Comparison of ENCODE assay signal across 17 cellular contexts in the genomic region with DNA sequence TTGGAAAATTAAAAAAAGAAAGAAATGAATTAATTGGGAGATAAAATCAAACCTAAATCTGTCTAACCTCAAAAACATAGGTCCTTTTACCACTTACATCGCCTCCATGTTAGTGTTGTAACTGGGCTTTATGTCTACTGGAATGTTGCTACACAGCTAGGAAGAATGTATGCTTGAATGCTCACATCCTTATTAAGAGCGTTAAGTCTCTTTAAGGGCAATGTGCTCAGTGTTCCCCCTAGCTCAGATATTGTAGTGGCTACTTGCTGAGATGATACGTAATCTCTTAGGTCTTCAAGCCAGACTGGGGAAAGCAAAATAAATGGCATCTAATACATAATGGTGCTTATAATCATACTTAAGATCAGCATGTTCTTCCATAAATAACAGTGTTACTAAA.
DNase-seq lines count a peak whose midpoint lies in the region; ATAC-seq, FAIRE-seq and TF ChIP-seq lines count a peak whose summit lies in the region.
"Had no signal": no experiment of that assay in that cellular context is flagged by ENCODE, and none has a peak within 500 bp of the region (broad histone marks: within the 10 kb centered on the region; RNA-seq: fewer than 3 reads in every experiment).

No MANE protein-coding gene starts in this region.

- intact Hi-C loops in lower leg skin (cut with DNase I; ENCODE audit: low total_unique reads) = no loop called here
- intact Hi-C loops in left colon (cut with DNase I, micrococcal nuclease) = no loop called here

- H3K4me3 ChIP-seq in lower leg skin (ENCODE audit: low read depth, poor library complexity, severe bottlenecking) = no peak overlapping the region
- H3K4me3 ChIP-seq: HAP-1 had no signal

- TF ChIP-seq POLR2A in lower leg skin (IDR thresholded peaks at IDR 0.05) = no peak

- FAIRE-seq in A204.1 (lab: Jason Lieb, UNC) = peak; percentile 97
- FAIRE-seq: H1, HepG2, HTR-8/SVneo had no signal

- WGBS in lower leg skin, 2 donors = 80% methylated on average over 3 of the region's 3 CpGs

- no peak for ATAC-seq in GM18858 (IDR thresholded peaks at IDR 0.05; ENCODE audit: unreplicated experiment)
- no peak for ATAC-seq in left colon
- ATAC-seq: CD8-positive, alpha-beta T cell; HepG2 had no signal

- DNase-seq in amniotic epithelial cell (ENCODE audit: low read depth) = peak; percentile 3
- peak; percentile 13 for DNase-seq in iris pigment epithelial cell (ENCODE audit: low read depth)
- DNase-seq in non-pigmented ciliary epithelial cell (ENCODE audit: low read depth) = peak; percentile 14
- no peak for DNase-seq in lower leg skin (ENCODE audit: low spot score in 2 of 2)
- no peak for DNase-seq in DMS153 (lab: John Stamatoyannopoulos, UW)
- DNase-seq in left colon = no peak
- DNase-seq: BE2C; CD8-positive, alpha-beta T cell; COR-L47; DND-41; GDM1 had no signal

- no peak for TF ChIP-seq CTCF in lower leg skin (IDR thresholded peaks at IDR 0.05)

Comparison
In these comparisons a context has a peak if more than half of its experiments do, and no peak if none do; other contexts are left out.
1. DNase-seq: peak in amniotic epithelial cell (single experiment), iris pigment epithelial cell (single experiment) and non-pigmented ciliary epithelial cell (single experiment); none in lower leg skin (0 of 2), DMS153 (single experiment) and left colon (0 of 2).